20 cellular contexts compared by ENCODE assay signal in genomic region chr3:162722336-162722735, GRCh38.
"Had no signal": no experiment of that assay in that cellular context is flagged by ENCODE, and none has a peak within 500 bp of the region (broad histone marks: within the 10 kb centered on the region; RNA-seq: fewer than 3 reads in every experiment).

No MANE protein-coding gene starts in this region.

- H3K4me1 ChIP-seq: heart right ventricle, psoas muscle, spleen, upper lobe of right lung, vagina had no signal

- ATAC-seq: heart right ventricle; left lobe of liver; naive thymus-derived CD4-positive, alpha-beta T cell; psoas muscle; sciatic nerve; stimulated activated memory B cell treated with anti-CD40 and anti-IgM and Interleukin-4, amounts not matched to agents 10 μg/mL and 1 μg/mL and 100 μg/mL, for 72 hours; upper lobe of right lung had no signal

- H3K4me3 Mint-ChIP-seq: naive thymus-derived CD4-positive, alpha-beta T cell; nephron progenitor cell; stimulated activated memory B cell treated with anti-CD40 and anti-IgM and Interleukin-4, amounts not matched to agents 10 μg/mL and 1 μg/mL and 100 μg/mL, for 72 hours; stimulated activated naive CD8-positive, alpha-beta T cell treated with anti-CD3 and anti-CD28 coated beads, Interleukin-15, Interleukin-2, amounts not matched to agents 100 ng/mL and 50 ng/mL, for 24 hours had no signal

- H3K27me3 Mint-ChIP-seq: naive thymus-derived CD4-positive, alpha-beta T cell; stimulated activated memory B cell treated with anti-CD40 and anti-IgM and Interleukin-4, amounts not matched to agents 10 μg/mL and 1 μg/mL and 100 μg/mL, for 72 hours; stimulated activated naive CD8-positive, alpha-beta T cell treated with anti-CD3 and anti-CD28 coated beads, Interleukin-15, Interleukin-2, amounts not matched to agents 100 ng/mL and 50 ng/mL, for 24 hours had no signal

- H3K27ac Mint-ChIP-seq: naive thymus-derived CD4-positive, alpha-beta T cell; stimulated activated memory B cell treated with anti-CD40 and anti-IgM and Interleukin-4, amounts not matched to agents 10 μg/mL and 1 μg/mL and 100 μg/mL, for 72 hours; stimulated activated naive CD8-positive, alpha-beta T cell treated with anti-CD3 and anti-CD28 coated beads, Interleukin-15, Interleukin-2, amounts not matched to agents 100 ng/mL and 50 ng/mL, for 24 hours had no signal

- H3K9me3 Mint-ChIP-seq: nephron progenitor cell; stimulated activated naive CD8-positive, alpha-beta T cell treated with anti-CD3 and anti-CD28 coated beads, Interleukin-15, Interleukin-2, amounts not matched to agents 100 ng/mL and 50 ng/mL, for 24 hours had no signal

- H3K4me1 Mint-ChIP-seq: naive thymus-derived CD4-positive, alpha-beta T cell; stimulated activated memory B cell treated with anti-CD40 and anti-IgM and Interleukin-4, amounts not matched to agents 10 μg/mL and 1 μg/mL and 100 μg/mL, for 72 hours had no signal

- H3K9me3 ChIP-seq: heart right ventricle, psoas muscle, tibial nerve, upper lobe of right lung, vagina had no signal

- H3K36me3 ChIP-seq: heart right ventricle, spleen, tibial nerve, upper lobe of right lung, vagina had no signal

- H3K27me3 ChIP-seq: heart right ventricle, spleen, tibial nerve, upper lobe of right lung, vagina had no signal

- H3K4me3 ChIP-seq: heart right ventricle, psoas muscle, spleen, tibial nerve, upper lobe of right lung, vagina had no signal

- H3K36me3 Mint-ChIP-seq: naive thymus-derived CD4-positive, alpha-beta T cell; stimulated activated memory B cell treated with anti-CD40 and anti-IgM and Interleukin-4, amounts not matched to agents 10 μg/mL and 1 μg/mL and 100 μg/mL, for 72 hours had no signal

- DNase-seq: dermis blood vessel endothelial cell; foreskin melanocyte; heart right ventricle; hypothalamus; islet precursor cell; mammary epithelial cell; naive thymus-derived CD4-positive, alpha-beta T cell; nephron progenitor cell; psoas muscle; spleen; stimulated activated CD4-positive, alpha-beta T cell treated with anti-CD3 and anti-CD28 coated beads, Interleukin-15, amount 100 ng/mL, for 24 hours; stimulated activated CD4-positive, alpha-beta T cell treated with anti-CD3 and anti-CD28 coated beads, Interleukin-1b, Interleukin-23, amount 100 ng/mL, for 48 hours; stimulated activated CD4-positive, alpha-beta T cell treated with anti-CD3 and anti-CD28 coated beads, Interleukin-4, amount 100 ng/mL, for 24 hours; upper lobe of right lung had no signal

- H3K27ac ChIP-seq: heart right ventricle, psoas muscle, spleen, tibial nerve, upper lobe of right lung, vagina had no signal
